In the genomic region with DNA sequence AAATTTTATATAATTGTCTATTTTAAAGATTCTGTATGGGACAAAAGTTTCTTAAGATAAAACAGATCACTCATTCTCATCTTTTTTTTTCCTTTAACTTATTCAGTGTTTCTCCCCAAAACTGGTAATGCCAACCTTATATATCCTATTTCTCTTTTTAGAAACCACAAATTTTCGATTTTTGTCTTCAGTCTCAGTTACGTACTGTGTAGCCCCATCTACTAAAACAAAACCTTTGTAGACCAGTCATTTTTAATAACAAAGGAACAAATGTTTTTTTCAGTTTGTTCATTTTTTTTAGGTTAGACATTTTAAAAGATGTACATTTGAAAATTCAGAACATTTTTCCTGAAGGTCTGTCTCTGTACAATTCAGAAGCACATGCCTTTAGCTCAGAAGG, we compare ENCODE assay signal across 12 cellular contexts. TPM values are rescaled to one million over a fixed set of nuclear protein-coding genes. Genes with fewer than 3 reads are reported as not detected.
DNase-seq lines count a peak whose midpoint lies in the region; ATAC-seq, FAIRE-seq and TF ChIP-seq lines count a peak whose summit lies in the region.
"Had no signal": no experiment of that assay in that cellular context is flagged by ENCODE, and none has a peak within 500 bp of the region (broad histone marks: within the 10 kb centered on the region; RNA-seq: fewer than 3 reads in every experiment).

No MANE protein-coding gene starts in this region.

- intact Hi-C loops in activated B cell treated with CpG ODN at 0.5 μM for 24 hours (cut with micrococcal nuclease), result loop anchor here (2.0 kb wide), 1 partner anchor 17 kb away; no protein-coding TSS in a partner anchor
- intact Hi-C loops in naive thymus-derived CD4-positive, alpha-beta T cell (cut with micrococcal nuclease), result no loop called here

- H3K27me3 Mint-ChIP-seq in activated B cell treated with CpG ODN at 0.5 μM for 24 hours, result no peaks in the 10 kb centered on the region
- no peaks in the 10 kb centered on the region for H3K27me3 Mint-ChIP-seq in naive thymus-derived CD4-positive, alpha-beta T cell
- H3K27me3 Mint-ChIP-seq: CD8-positive, alpha-beta memory T cell had no signal

- FAIRE-seq in G401.6 (lab: Jason Lieb, UNC) (peak; percentile 31), GM19239 (lab: Jason Lieb, UNC) (peak; percentile 97)

- no peaks in the 10 kb centered on the region for H3K36me3 Mint-ChIP-seq in activated B cell treated with CpG ODN at 0.5 μM for 24 hours (ENCODE audit: low read depth)
- peaks cover 4 to 18% (median 13%) of the 10 kb centered on the region in 5 donors for H3K36me3 Mint-ChIP-seq in naive thymus-derived CD4-positive, alpha-beta T cell

- no peak overlapping the region for H3K27ac ChIP-seq in naive thymus-derived CD4-positive, alpha-beta T cell (ENCODE audit: low read depth, low read length)
- H3K27ac ChIP-seq: gastroesophageal sphincter, WERI-Rb-1 had no signal

- peak overlapping the region; percentile 78 for H3K27ac Mint-ChIP-seq in activated B cell treated with CpG ODN at 0.5 μM for 24 hours
- peak overlapping the region in 1 of 9 donors; percentile 24 for H3K27ac Mint-ChIP-seq in naive thymus-derived CD4-positive, alpha-beta T cell

- ATAC-seq in HG02938 (IDR thresholded peaks at IDR 0.05; ENCODE audit: unreplicated experiment) (peak; percentile 46), activated B cell treated with CpG ODN at 0.5 μM for 24 hours (ENCODE audit: low read depth) (peak; percentile 74)
- ATAC-seq in naive thymus-derived CD4-positive, alpha-beta T cell, result no peak
- ATAC-seq: gastroesophageal sphincter had no signal

- POLR2A ChIA-PET in activated B cell treated with CpG ODN at 0.5 μM for 24 hours (lab: Charles Lee), result interaction anchor here (2.8 kb wide), 1 partner anchor 17 kb away, joined by 9 read pairs; no protein-coding TSS in a partner anchor
- POLR2A ChIA-PET in naive thymus-derived CD4-positive, alpha-beta T cell (lab: Charles Lee), result no interaction called here

- H3K9me3 Mint-ChIP-seq in activated B cell treated with CpG ODN at 0.5 μM for 24 hours, result no peaks in the 10 kb centered on the region
- H3K9me3 Mint-ChIP-seq in naive thymus-derived CD4-positive, alpha-beta T cell, result no peaks in the 10 kb centered on the region
- H3K9me3 Mint-ChIP-seq: CD8-positive, alpha-beta memory T cell had no signal

- DNase-seq in GM19239 (ENCODE audit: insufficient read length, low spot score) (no peak), activated B cell treated with CpG ODN at 0.5 μM for 24 hours (no peak), epidermal melanocyte (ENCODE audit: insufficient read length, low spot score) (no peak), NCI-H82 (lab: John Stamatoyannopoulos, UW) (no peak), NCI-H1436 (lab: John Stamatoyannopoulos, UW) (no peak)
- no peak for DNase-seq in naive thymus-derived CD4-positive, alpha-beta T cell
- DNase-seq: CD8-positive, alpha-beta memory T cell; NCI-H69; WERI-Rb-1 had no signal

- H3K9me3 ChIP-seq in naive thymus-derived CD4-positive, alpha-beta T cell (ENCODE audit: control insufficient read depth in 2 of 3, low read length in 3 of 3), result no peaks in the 10 kb centered on the region
- H3K9me3 ChIP-seq: gastroesophageal sphincter had no signal

- no peak overlapping the region for H3K4me3 ChIP-seq in naive thymus-derived CD4-positive, alpha-beta T cell (ENCODE audit: low read length)
- H3K4me3 ChIP-seq: gastroesophageal sphincter had no signal

- CTCF ChIA-PET in activated B cell treated with CpG ODN at 0.5 μM for 24 hours (lab: Charles Lee), result no interaction called here
- CTCF ChIA-PET in naive thymus-derived CD4-positive, alpha-beta T cell (lab: Charles Lee), result no interaction called here

- peak overlapping the region; percentile 6 for H3K4me3 Mint-ChIP-seq in activated B cell treated with CpG ODN at 0.5 μM for 24 hours
- H3K4me3 Mint-ChIP-seq in naive thymus-derived CD4-positive, alpha-beta T cell, result no peak overlapping the region
- H3K4me3 Mint-ChIP-seq: CD8-positive, alpha-beta memory T cell had no signal

- H3K36me3 ChIP-seq in naive thymus-derived CD4-positive, alpha-beta T cell (ENCODE audit: control insufficient read depth in 2 of 3, insufficient read depth in 3 of 3, low read length in 3 of 3), result no peaks in the 10 kb centered on the region

- no peaks in the 10 kb centered on the region for H3K4me1 ChIP-seq in naive thymus-derived CD4-positive, alpha-beta T cell (ENCODE audit: control insufficient read depth in 2 of 2, insufficient read depth in 2 of 2, low read length in 2 of 2)
- H3K4me1 ChIP-seq: gastroesophageal sphincter had no signal

- peaks cover 11% of the 10 kb centered on the region for H3K4me1 Mint-ChIP-seq in activated B cell treated with CpG ODN at 0.5 μM for 24 hours
- peaks cover 0 to 25% (median 0%) of the 10 kb centered on the region in 7 donors for H3K4me1 Mint-ChIP-seq in naive thymus-derived CD4-positive, alpha-beta T cell
- H3K4me1 Mint-ChIP-seq: CD8-positive, alpha-beta memory T cell had no signal

- H3K27me3 ChIP-seq in naive thymus-derived CD4-positive, alpha-beta T cell (ENCODE audit: control insufficient read depth in 2 of 2, insufficient read depth in 2 of 2, low read length in 2 of 2), result no peaks in the 10 kb centered on the region
- H3K27me3 ChIP-seq: gastroesophageal sphincter had no signal

- TF ChIP-seq CTCF in activated B cell treated with CpG ODN at 0.5 μM for 24 hours (IDR thresholded peaks at IDR 0.05), result no peak

RNA-seq across cellular contexts. Expression of gene PNMA1, which starts 18.2 kb away (rescaled TPM):
- total RNA-seq in activated B cell treated with CpG ODN at 0.5 μM for 24 hours, result 19.9 and 22.2 TPM in 2 replicates
- 10 to 100 TPM; 21.6 to 40.4 (median 37.1) TPM for total RNA-seq in naive thymus-derived CD4-positive, alpha-beta T cell
- polyA plus RNA-seq in naive thymus-derived CD4-positive, alpha-beta T cell, result 10 to 100 TPM; 43.5 to 44.0 TPM

RNA-seq across cellular contexts. Expression of gene DNAL1, which starts 51.2 kb away (rescaled TPM):
- 7.7 and 7.8 TPM in 2 replicates for total RNA-seq in activated B cell treated with CpG ODN at 0.5 μM for 24 hours
- 1 to 10 TPM; 3.6 to 8.4 (median 6.5) TPM for total RNA-seq in naive thymus-derived CD4-positive, alpha-beta T cell
- polyA plus RNA-seq in naive thymus-derived CD4-positive, alpha-beta T cell, result 1 to 10 TPM; 4.2 to 4.5 TPM
